9 cellular contexts compared by ENCODE assay signal in genomic region chr12:38811814-38812356, GRCh38.
"Had no signal": no experiment of that assay in that cellular context is flagged by ENCODE, and none has a peak within 500 bp of the region (broad histone marks: within the 10 kb centered on the region; RNA-seq: fewer than 3 reads in every experiment).

No MANE protein-coding gene starts in this region.

- H3K27ac ChIP-seq: GM23248, HL-60 had no signal

- ATAC-seq: HCT116, K562 had no signal

- DNase-seq: GM23248, GOT3, H7, IMR-90, KG1 had no signal

- H3K9me3 ChIP-seq: HAP-1 had no signal

- FAIRE-seq: K562 had no signal

- H3K4me3 ChIP-seq: GM23248, HAP-1, K562 had no signal
